35 cellular contexts compared by ENCODE assay signal in genomic region chr5:35647128-35647527, GRCh38.
"Had no signal": no experiment of that assay in that cellular context is flagged by ENCODE, and none has a peak within 500 bp of the region (broad histone marks: within the 10 kb centered on the region; RNA-seq: fewer than 3 reads in every experiment).

No MANE protein-coding gene starts in this region.

- H3K27ac ChIP-seq: ascending aorta, cardiac muscle cell, VCaP had no signal

- H3K4me3 Mint-ChIP-seq: activated B cell treated with CpG ODN at 0.5 μM for 24 hours; activated CD4-positive, alpha-beta memory T cell treated with anti-CD3 and anti-CD28 coated beads for 36 hours; activated CD8-positive, alpha-beta T cell treated with anti-CD3 and anti-CD28 coated beads for 36 hours; activated naive CD4-positive, alpha-beta T cell treated with anti-CD3 and anti-CD28 coated beads, Interleukin-2, amount 10 ng/mL, durations not matched to agents 7 days and 5 days; activated naive CD4-positive, alpha-beta T cell treated with anti-CD3 and anti-CD28 coated beads, Interleukin-2, amount 50 U/mL, for 24 hours; activated naive CD8-positive, alpha-beta T cell; activated naive CD8-positive, alpha-beta T cell treated with anti-CD3 and anti-CD28 coated beads, Interleukin-2, amount 10 ng/mL, durations not matched to agents 7 days and 5 days; activated naive CD8-positive, alpha-beta T cell treated with anti-CD3 and anti-CD28 coated beads, Interleukin-2, amount 50 U/mL, for 24 hours; activated T-cell treated with anti-CD3 and anti-CD28 coated beads, Interleukin-2, amount 50 U/mL, for 4 hours; activated T-cell treated with anti-CD3 and anti-CD28 coated beads, Interleukin-2, amount 50 U/mL, for 72 hours; brain; central memory CD8-positive, alpha-beta T cell; T-helper 1 cell treated with Interleukin-12 subunit alpha and Interleukin-12 subunit beta and Interleukin-4 antibody, amounts not matched to agents 30 μg/mL and 1 μg/mL, for 36 hours; T-helper 2 cell treated with Interferon-gamma antibody and Interleukin-4, amounts not matched to agents 5 μg/mL and 100 μg/mL, for 36 hours had no signal

- H3K9me3 Mint-ChIP-seq: activated B cell treated with CpG ODN at 0.5 μM for 24 hours; activated CD4-positive, alpha-beta memory T cell treated with anti-CD3 and anti-CD28 coated beads for 36 hours; activated CD8-positive, alpha-beta T cell treated with anti-CD3 and anti-CD28 coated beads for 36 hours; activated naive CD4-positive, alpha-beta T cell treated with anti-CD3 and anti-CD28 coated beads, Interleukin-2, amount 10 ng/mL, durations not matched to agents 7 days and 5 days; activated naive CD4-positive, alpha-beta T cell treated with anti-CD3 and anti-CD28 coated beads, Interleukin-2, amount 50 U/mL, for 24 hours; activated naive CD8-positive, alpha-beta T cell treated with anti-CD3 and anti-CD28 coated beads, Interleukin-2, amount 10 ng/mL, durations not matched to agents 7 days and 5 days; activated naive CD8-positive, alpha-beta T cell treated with anti-CD3 and anti-CD28 coated beads, Interleukin-2, amount 50 U/mL, for 24 hours; activated T-cell treated with anti-CD3 and anti-CD28 coated beads, Interleukin-2, amount 50 U/mL, for 4 hours; activated T-cell treated with anti-CD3 and anti-CD28 coated beads, Interleukin-2, amount 50 U/mL, for 72 hours; activated T-helper 2 cell treated with anti-CD3 and anti-CD28 coated beads, Interferon-gamma antibody, Interleukin-2, Interleukin-4, amounts not matched to agents 10 μg/mL and 5 μg/mL and 100 μg/mL, durations not matched to agents 14 hours and 24 hours and 36 hours; brain; central memory CD8-positive, alpha-beta T cell; T-helper 1 cell treated with Interleukin-12 subunit alpha and Interleukin-12 subunit beta and Interleukin-4 antibody, amounts not matched to agents 30 μg/mL and 1 μg/mL, for 36 hours; T-helper 2 cell treated with Interferon-gamma antibody and Interleukin-4, amounts not matched to agents 5 μg/mL and 100 μg/mL, for 36 hours had no signal

- H3K36me3 ChIP-seq: ascending aorta, cardiac muscle cell had no signal

- H3K4me3 ChIP-seq: ascending aorta, cardiac muscle cell had no signal

- H3K27ac Mint-ChIP-seq: activated B cell treated with CpG ODN at 0.5 μM for 24 hours; activated CD4-positive, alpha-beta memory T cell treated with anti-CD3 and anti-CD28 coated beads for 36 hours; activated CD8-positive, alpha-beta T cell treated with anti-CD3 and anti-CD28 coated beads for 36 hours; activated naive CD4-positive, alpha-beta T cell treated with anti-CD3 and anti-CD28 coated beads, Interleukin-2, amount 10 ng/mL, durations not matched to agents 7 days and 5 days; activated naive CD4-positive, alpha-beta T cell treated with anti-CD3 and anti-CD28 coated beads, Interleukin-2, amount 50 U/mL, for 24 hours; activated naive CD8-positive, alpha-beta T cell; activated naive CD8-positive, alpha-beta T cell treated with anti-CD3 and anti-CD28 coated beads, Interleukin-2, amount 10 ng/mL, durations not matched to agents 7 days and 5 days; activated naive CD8-positive, alpha-beta T cell treated with anti-CD3 and anti-CD28 coated beads, Interleukin-2, amount 50 U/mL, for 24 hours; activated T-cell treated with anti-CD3 and anti-CD28 coated beads, Interleukin-2, amount 50 U/mL, for 72 hours; activated T-helper 2 cell treated with anti-CD3 and anti-CD28 coated beads, Interferon-gamma antibody, Interleukin-2, Interleukin-4, amounts not matched to agents 10 μg/mL and 5 μg/mL and 100 μg/mL, durations not matched to agents 14 hours and 24 hours and 36 hours; brain; T-helper 1 cell treated with Interleukin-12 subunit alpha and Interleukin-12 subunit beta and Interleukin-4 antibody, amounts not matched to agents 30 μg/mL and 1 μg/mL, for 36 hours; T-helper 2 cell treated with Interferon-gamma antibody and Interleukin-4, amounts not matched to agents 5 μg/mL and 100 μg/mL, for 36 hours had no signal

- H3K9me3 ChIP-seq: ascending aorta had no signal

- H3K4me1 Mint-ChIP-seq: activated B cell treated with CpG ODN at 0.5 μM for 24 hours; activated naive CD4-positive, alpha-beta T cell treated with anti-CD3 and anti-CD28 coated beads, Interleukin-2, amount 10 ng/mL, durations not matched to agents 7 days and 5 days; activated naive CD8-positive, alpha-beta T cell treated with anti-CD3 and anti-CD28 coated beads, Interleukin-2, amount 10 ng/mL, durations not matched to agents 7 days and 5 days; brain had no signal

- H3K4me1 ChIP-seq: ascending aorta had no signal

- ATAC-seq: activated CD8-positive, alpha-beta T cell treated with anti-CD3 and anti-CD28 coated beads for 36 hours; activated naive CD8-positive, alpha-beta T cell treated with anti-CD3 and anti-CD28 coated beads, Interleukin-2, amount 50 U/mL, for 24 hours; activated T-cell treated with anti-CD3 and anti-CD28 coated beads, Interleukin-2, amount 50 U/mL, for 4 hours; activated T-cell treated with anti-CD3 and anti-CD28 coated beads, Interleukin-2, amount 50 U/mL, for 72 hours had no signal

- DNase-seq: activated B cell treated with CpG ODN at 0.5 μM for 24 hours; activated CD4-positive, alpha-beta memory T cell treated with anti-CD3 and anti-CD28 coated beads for 36 hours; activated CD4-positive, alpha-beta T cell treated with anti-CD3 and anti-CD28 coated beads for 48 hours; activated CD4-positive, alpha-beta T cell treated with anti-CD3 and anti-CD28 coated beads, Interleukin-2, amount 50 U/mL, for 1 hour; activated CD4-positive, alpha-beta T cell treated with anti-CD3 and anti-CD28 coated beads, Interleukin-2, amount 50 U/mL, for 4 hours; activated CD4-positive, CD25-positive, alpha-beta regulatory T cell treated with anti-CD3 and anti-CD28 coated beads, Interleukin-2, amount 50 U/mL, for 72 hours; activated CD8-positive, alpha-beta memory T cell treated with anti-CD3 and anti-CD28 coated beads, Interleukin-2, amount 50 U/mL, for 4 hours; activated CD8-positive, alpha-beta T cell treated with anti-CD3 and anti-CD28 coated beads for 36 hours; activated effector memory CD4-positive, alpha-beta T cell treated with Interleukin-2 at 50 U/mL for 16 hours; activated gamma-delta T cell; activated naive CD4-positive, alpha-beta T cell treated with anti-CD3 and anti-CD28 coated beads, Interleukin-2, amount 10 ng/mL, durations not matched to agents 7 days and 5 days; activated naive CD4-positive, alpha-beta T cell treated with Interleukin-2 at 50 U/mL for 16 hours; activated naive CD8-positive, alpha-beta T cell treated with anti-CD3 and anti-CD28 coated beads, Interleukin-2, amount 10 ng/mL, durations not matched to agents 7 days and 5 days; activated naive CD8-positive, alpha-beta T cell treated with anti-CD3 and anti-CD28 coated beads, Interleukin-2, amount 50 U/mL, for 24 hours; activated T-cell treated with anti-CD3 and anti-CD28 coated beads for 4 hours; activated T-cell treated with anti-CD3 and anti-CD28 coated beads, Interleukin-2, amount 50 U/mL, for 1 hour; activated T-cell treated with anti-CD3 and anti-CD28 coated beads, Interleukin-2, amount 50 U/mL, for 4 hours; activated T-cell treated with anti-CD3 and anti-CD28 coated beads, Interleukin-2, amount 50 U/mL, for 72 hours; amygdala; anterior cingulate cortex; caudate nucleus; cerebellar nuclear complex; T-helper 1 cell; T-helper 2 cell; T-helper 9 cell had no signal

- H3K27me3 ChIP-seq: ascending aorta, cardiac muscle cell had no signal

- H3K27me3 Mint-ChIP-seq: activated B cell treated with CpG ODN at 0.5 μM for 24 hours; activated CD4-positive, alpha-beta memory T cell treated with anti-CD3 and anti-CD28 coated beads for 36 hours; activated CD8-positive, alpha-beta T cell treated with anti-CD3 and anti-CD28 coated beads for 36 hours; activated naive CD4-positive, alpha-beta T cell treated with anti-CD3 and anti-CD28 coated beads, Interleukin-2, amount 10 ng/mL, durations not matched to agents 7 days and 5 days; activated naive CD4-positive, alpha-beta T cell treated with anti-CD3 and anti-CD28 coated beads, Interleukin-2, amount 50 U/mL, for 24 hours; activated naive CD8-positive, alpha-beta T cell; activated naive CD8-positive, alpha-beta T cell treated with anti-CD3 and anti-CD28 coated beads, Interleukin-2, amount 10 ng/mL, durations not matched to agents 7 days and 5 days; activated naive CD8-positive, alpha-beta T cell treated with anti-CD3 and anti-CD28 coated beads, Interleukin-2, amount 50 U/mL, for 24 hours; brain; central memory CD8-positive, alpha-beta T cell had no signal
